Comparison of ENCODE assay signal across 24 cellular contexts in the genomic region with DNA sequence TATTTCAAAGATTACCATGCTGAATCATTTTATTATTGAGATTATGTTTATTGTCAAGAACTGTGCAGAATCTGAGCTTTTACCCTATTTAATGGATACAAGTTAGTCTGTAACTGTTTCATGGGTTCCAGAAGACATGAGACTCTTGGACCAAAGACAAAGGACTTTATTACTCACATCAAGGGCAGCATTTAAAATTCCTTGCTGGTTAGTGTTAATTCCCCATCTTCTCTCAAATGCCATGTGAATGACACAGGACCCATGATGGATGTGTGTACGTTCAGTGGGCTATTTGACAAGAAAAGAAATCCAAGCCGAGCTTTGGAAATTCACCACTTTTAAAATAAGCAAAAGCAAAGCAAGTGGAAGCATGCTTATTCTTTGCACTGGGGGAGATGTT.
"Had no signal": no experiment of that assay in that cellular context is flagged by ENCODE, and none has a peak within 500 bp of the region (broad histone marks: within the 10 kb centered on the region; RNA-seq: fewer than 3 reads in every experiment).

No MANE protein-coding gene starts in this region.

- H3K36me3 ChIP-seq: SJSA1 had no signal

- H3K9ac ChIP-seq: KMS-11 had no signal

- H3K4me3 ChIP-seq: K562, SJSA1, SK-N-MC had no signal

- H3K4me1 ChIP-seq: SJSA1 had no signal

- DNase-seq: Kasumi-1, MV-4-11, NCI-H1048, NCI-H1105, NCI-H1417, NCI-H1436 treated with DMSO at 0.1 percent for 48 hours, NCI-H1694, NCI-H187 treated with DMSO at 0.1 percent for 48 hours, NCI-H2029 treated with DMSO at 0.1 percent for 48 hours, NCI-H2107, NCI-H2227 treated with DMSO at 0.1 percent for 48 hours, NCI-H446, NCI-H510A, NCI-H524 treated with DMSO at 0.1 percent for 48 hours, NCI-H69, NCI-H774, Right ventricle myocardium superior, SIG-M5 had no signal

- H3K9me3 ChIP-seq: SJSA1 had no signal

- H3K27ac ChIP-seq: HL-60, KMS-11, SJSA1, SK-N-MC had no signal

- H3K4me2 ChIP-seq: KMS-11 had no signal

- H3K27me3 ChIP-seq: SJSA1 had no signal

- ATAC-seq: K562, Panc1 had no signal
